1 cellular context compared by ENCODE assay signal in genomic region chr1:66503841-66504470, GRCh38.
TF ChIP-seq lines count a peak whose summit lies in the region.

No MANE protein-coding gene starts in this region.

TF ChIP-seq in SK-N-SH treated with all-trans-retinoic acid at 6 μM for 48 hours, 23 proteins besides CTCF, POLR2A, EP300 and RAD21 (continued from another document):
- TF ChIP-seq CSRNP3 (CRISPR knock-in tag; IDR thresholded peaks at IDR 0.05), result no peak
- TF ChIP-seq BACH2 (CRISPR knock-in tag; IDR thresholded peaks at IDR 0.05; ENCODE audit: borderline replicate concordance), result no peak
- TF ChIP-seq POU6F1 (CRISPR knock-in tag; IDR thresholded peaks at IDR 0.05; ENCODE audit: borderline replicate concordance, low read depth), result no peak
- TF ChIP-seq ZNF565 (CRISPR knock-in tag; conservative IDR thresholded peaks at IDR 0.05; ENCODE audit: low read depth), result no peak
- TF ChIP-seq ZFP3 (CRISPR knock-in tag; IDR thresholded peaks at IDR 0.05), result no peak
- no peak for TF ChIP-seq ZNF8 (CRISPR knock-in tag; IDR thresholded peaks at IDR 0.05)
- TF ChIP-seq ARNTL (CRISPR knock-in tag; IDR thresholded peaks at IDR 0.05; ENCODE audit: borderline replicate concordance, low read depth), result no peak
